Comparison of ENCODE assay signal across 1 cellular context in the genomic region with DNA sequence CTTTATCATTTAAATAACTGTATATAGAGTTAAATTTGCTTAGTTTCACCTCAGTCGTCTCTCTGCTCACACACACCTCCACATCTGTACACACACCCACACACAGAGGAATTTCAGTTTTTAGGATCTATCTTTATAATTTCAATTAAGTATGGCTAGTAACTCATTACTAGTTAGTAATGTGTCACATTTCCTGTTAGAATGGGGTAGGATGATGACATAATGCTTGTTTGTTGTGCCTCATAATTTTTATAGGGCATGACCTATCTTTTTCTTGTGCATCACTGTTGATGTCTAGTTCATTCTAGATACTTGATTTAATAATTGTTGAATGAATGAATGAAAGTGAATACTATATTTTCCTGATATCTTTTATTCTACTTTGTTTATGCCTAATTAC.
TF ChIP-seq lines count a peak whose summit lies in the region.

No MANE protein-coding gene starts in this region.

TF ChIP-seq in HEK293, 187 proteins besides CTCF, POLR2A, EP300 and RAD21 (continued from another document):
- TF ChIP-seq ATF2 (tag by site-specific recombination; IDR thresholded peaks at IDR 0.05; ENCODE audit: low read depth) (peak; percentile 48; the same call in 1 of the 2 replicates), HOXC10 (CRISPR knock-in tag; IDR thresholded peaks at IDR 0.05) (no peak), ZEB2 (tag by site-specific recombination; IDR thresholded peaks at IDR 0.05) (0 out of 2 replicates have a peak, but pooled peaks have one; percentile 21), ZIC2 (tag by site-specific recombination; IDR thresholded peaks at IDR 0.05) (no peak), FEZF1 (tag by site-specific recombination; IDR thresholded peaks at IDR 0.05) (no peak), ZBTB7A (tag by site-specific recombination; IDR thresholded peaks at IDR 0.05; ENCODE audit: low read depth) (no peak), ZNF510 (tag by site-specific recombination; IDR thresholded peaks at IDR 0.05; ENCODE audit: insufficient replicate concordance) (no peak), EGR2 (tag by site-specific recombination; IDR thresholded peaks at IDR 0.05; ENCODE audit: low read depth) (no peak), ZNF785 (tag by site-specific recombination; IDR thresholded peaks at IDR 0.05) (no peak), KLF1 (tag by site-specific recombination; IDR thresholded peaks at IDR 0.05) (no peak), ZNF830 (tag by site-specific recombination; IDR thresholded peaks at IDR 0.05; ENCODE audit: low read depth) (no peak), ZNF16 (tag by site-specific recombination; IDR thresholded peaks at IDR 0.05; ENCODE audit: low read depth) (no peak), ZNF521 (tag by site-specific recombination; IDR thresholded peaks at IDR 0.05) (no peak), ZNF792 (tag by site-specific recombination; IDR thresholded peaks at IDR 0.05) (no peak), ZNF670 (tag by site-specific recombination; IDR thresholded peaks at IDR 0.05; ENCODE audit: low read depth) (no peak), REST (tag by site-specific recombination; IDR thresholded peaks at IDR 0.05) (no peak), ZNF776 (tag by site-specific recombination; IDR thresholded peaks at IDR 0.05; ENCODE audit: borderline replicate concordance) (no peak), ZBTB21 (tag by site-specific recombination; IDR thresholded peaks at IDR 0.05) (no peak), ZNF366 (tag by site-specific recombination; conservative IDR thresholded peaks at IDR 0.05) (0 out of 2 replicates have a peak, but pooled peaks have one; percentile 17), PRDM2 (tag by site-specific recombination; IDR thresholded peaks at IDR 0.05; ENCODE audit: borderline replicate concordance) (no peak), ZSCAN23 (tag by site-specific recombination; IDR thresholded peaks at IDR 0.05) (no peak), ZNF707 (tag by site-specific recombination; IDR thresholded peaks at IDR 0.05) (no peak)
- TF ChIP-seq, protein P1, sequence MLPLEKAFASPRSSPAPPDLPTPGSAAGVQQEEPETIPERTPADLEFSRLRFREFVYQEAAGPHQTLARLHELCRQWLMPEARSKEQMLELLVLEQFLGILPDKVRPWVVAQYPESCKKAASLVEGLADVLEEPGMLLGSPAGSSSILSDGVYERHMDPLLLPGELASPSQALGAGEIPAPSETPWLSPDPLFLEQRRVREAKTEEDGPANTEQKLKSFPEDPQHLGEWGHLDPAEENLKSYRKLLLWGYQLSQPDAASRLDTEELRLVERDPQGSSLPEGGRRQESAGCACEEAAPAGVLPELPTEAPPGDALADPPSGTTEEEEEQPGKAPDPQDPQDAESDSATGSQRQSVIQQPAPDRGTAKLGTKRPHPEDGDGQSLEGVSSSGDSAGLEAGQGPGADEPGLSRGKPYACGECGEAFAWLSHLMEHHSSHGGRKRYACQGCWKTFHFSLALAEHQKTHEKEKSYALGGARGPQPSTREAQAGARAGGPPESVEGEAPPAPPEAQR (tag by site-specific recombination; IDR thresholded peaks at IDR 0.05) = no peak
